10 cellular contexts compared by ENCODE assay signal in genomic region chr12:56581418-56582145, GRCh38. TPM values are rescaled to one million over a fixed set of nuclear protein-coding genes. Genes with fewer than 3 reads are reported as not detected.
A peak's percentile ranks its signal among the peaks of the same experiment; 100 is the strongest.
DNase-seq lines count a peak whose midpoint lies in the region; ATAC-seq, FAIRE-seq and TF ChIP-seq lines count a peak whose summit lies in the region.
"Had no signal": no experiment of that assay in that cellular context is flagged by ENCODE, and none has a peak within 500 bp of the region (broad histone marks: within the 10 kb centered on the region; RNA-seq: fewer than 3 reads in every experiment).

No MANE protein-coding gene starts in this region.

- H3K27me3 Mint-ChIP-seq in progenitor cell of endocrine pancreas: no peaks in the 10 kb centered on the region

- peaks cover 21% of the 10 kb centered on the region for H3K36me3 ChIP-seq in brain microvascular endothelial cell (replicated peaks)
- H3K36me3 ChIP-seq: neutrophil had no signal

- ATAC-seq in GM19452 (IDR thresholded peaks at IDR 0.05; ENCODE audit: unreplicated experiment) (no peak), Right ventricle myocardium inferior (no peak), HG02970 (IDR thresholded peaks at IDR 0.05; ENCODE audit: low FRiP score, unreplicated experiment) (no peak)

- no peak overlapping the region for H3K4me3 Mint-ChIP-seq in progenitor cell of endocrine pancreas (ENCODE audit: low read depth)
- H3K4me3 Mint-ChIP-seq: activated T-helper 1 cell treated with anti-CD3 and anti-CD28 coated beads, Interleukin-12 subunit alpha, Interleukin-12 subunit beta, Interleukin-2, Interleukin-4 antibody, amounts not matched to agents 30 ng/mL and 10 ng/mL and 1 ng/mL, durations not matched to agents 14 hours and 24 hours and 36 hours had no signal

- DNase-seq in H54 (ENCODE audit: insufficient read length, low spot score) (no peak), RWPE1 (ENCODE audit: low spot score) (peak; percentile 48), brain microvascular endothelial cell (peak; percentile 40), progenitor cell of endocrine pancreas (ENCODE audit: low spot score, unreplicated experiment) (no peak), Right ventricle myocardium inferior (ENCODE audit: missing footprints) (no peak)
- DNase-seq: H7 had no signal

- peaks cover 7% of the 10 kb centered on the region for H3K36me3 Mint-ChIP-seq in progenitor cell of endocrine pancreas (ENCODE audit: insufficient read depth)

- H3K4me1 Mint-ChIP-seq in progenitor cell of endocrine pancreas (ENCODE audit: low read depth): no peaks in the 10 kb centered on the region

- POLR2A ChIA-PET in RWPE1 (lab: Yijun Ruan, JAX; ENCODE audit: low non-redundant PET): no interaction called here

- CTCF ChIA-PET in RWPE1 (lab: Yijun Ruan, JAX): interaction anchor here (1.1 kb wide), 1 partner anchor 55 kb away, joined by 3 read pairs; no protein-coding TSS in a partner anchor

- peak; percentile 80 for FAIRE-seq in H54 (lab: Jason Lieb, UNC)

- TF ChIP-seq CTCF in RWPE1 (conservative IDR thresholded peaks at IDR 0.05; ENCODE audit: low read depth) (no peak), brain microvascular endothelial cell (IDR thresholded peaks at IDR 0.05; ENCODE audit: low read depth, low read length, missing control alignments) (no peak), progenitor cell of endocrine pancreas (IDR thresholded peaks at IDR 0.05; ENCODE audit: unreplicated experiment) (no peak)

- H3K9me3 Mint-ChIP-seq in progenitor cell of endocrine pancreas (ENCODE audit: low read depth): no peaks in the 10 kb centered on the region
- H3K9me3 Mint-ChIP-seq: activated T-helper 1 cell treated with anti-CD3 and anti-CD28 coated beads, Interleukin-12 subunit alpha, Interleukin-12 subunit beta, Interleukin-2, Interleukin-4 antibody, amounts not matched to agents 30 ng/mL and 10 ng/mL and 1 ng/mL, durations not matched to agents 14 hours and 24 hours and 36 hours had no signal

- H3K4me3 ChIP-seq in brain microvascular endothelial cell (ENCODE audit: low read depth, low read length): no peak overlapping the region

- H3K27ac ChIP-seq in RWPE1 (peak overlapping the region; percentile 45; the same call in 1 of the 2 replicates), brain microvascular endothelial cell (peak overlapping the region; percentile 23)
- H3K27ac ChIP-seq: neutrophil had no signal

- peak overlapping the region; percentile 16 for H3K27ac Mint-ChIP-seq in progenitor cell of endocrine pancreas
- H3K27ac Mint-ChIP-seq: activated T-helper 1 cell treated with anti-CD3 and anti-CD28 coated beads, Interleukin-12 subunit alpha, Interleukin-12 subunit beta, Interleukin-2, Interleukin-4 antibody, amounts not matched to agents 30 ng/mL and 10 ng/mL and 1 ng/mL, durations not matched to agents 14 hours and 24 hours and 36 hours had no signal

- TF ChIP-seq POLR2A in H54 (IDR thresholded peaks at IDR 0.05; ENCODE audit: low read depth, low read length): no peak

- in situ Hi-C loops in brain microvascular endothelial cell (cut with HindIII; ENCODE audit: low pct_ligation_motif_present, low sequenced_read_pairs): no loop called here

- intact Hi-C loops in Right ventricle myocardium inferior (cut with DNase I): no loop called here

- H3K27me3 ChIP-seq in brain microvascular endothelial cell (replicated peaks): no peaks in the 10 kb centered on the region
- H3K27me3 ChIP-seq: neutrophil had no signal

RNA-seq across cellular contexts. Expression of gene BAZ2A, which starts 48.5 kb away (rescaled TPM):
- total RNA-seq in progenitor cell of endocrine pancreas (128 and 131 TPM in 2 replicates), Right ventricle myocardium inferior (31.4 TPM)

RNA-seq across cellular contexts. Expression of gene RBMS2, which starts 60.0 kb away (rescaled TPM):
- 54.1 and 65.9 TPM in 2 replicates for total RNA-seq in progenitor cell of endocrine pancreas
- total RNA-seq in Right ventricle myocardium inferior: 30.2 TPM

Comparison
In these comparisons a context has a peak if more than half of its experiments do, and no peak if none do; other contexts are left out.
1. DNase-seq: peak in RWPE1 (single experiment) and brain microvascular endothelial cell (single experiment); none in H54 (single experiment), progenitor cell of endocrine pancreas (single experiment) and Right ventricle myocardium inferior (single experiment).